In the genomic region with DNA sequence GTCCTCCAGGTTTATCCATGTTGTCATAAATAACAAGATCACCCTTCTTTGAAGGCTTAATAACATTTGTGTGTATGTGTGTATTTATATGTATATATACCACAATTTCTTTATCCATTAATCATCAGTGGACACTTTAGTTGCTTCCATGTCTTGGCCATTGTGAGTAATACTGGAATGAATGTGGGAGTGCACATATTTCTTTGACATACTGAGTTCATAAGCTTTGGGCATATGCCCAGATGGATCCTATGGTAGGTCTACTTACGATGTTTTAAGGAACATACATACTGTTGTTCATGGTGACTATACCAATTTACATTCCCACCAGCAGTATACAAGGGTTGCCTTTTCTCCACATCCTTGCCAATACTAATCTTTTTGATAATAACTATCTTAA, we compare ENCODE assay signal across 7 cellular contexts.
DNase-seq lines count a peak whose midpoint lies in the region; ATAC-seq, FAIRE-seq and TF ChIP-seq lines count a peak whose summit lies in the region.
"Not testable (repeated sequence)": the region's sequence is repeated elsewhere in the genome, so short reads cannot be mapped to it uniquely, and the experiment has no call there.

No MANE protein-coding gene starts in this region.

- not testable (repeated sequence) for H3K27me3 ChIP-seq in bronchial epithelial cell (ENCODE audit: control insufficient read depth, insufficient read depth, low read length)

- not testable (repeated sequence) for TF ChIP-seq CTCF in HFF-Myc (IDR thresholded peaks at IDR 0.05; ENCODE audit: low read depth, low read length, missing control alignments); bronchial epithelial cell (IDR thresholded peaks at IDR 0.05; ENCODE audit: insufficient read depth, low read length, severe bottlenecking); fibroblast of mammary gland (conservative IDR thresholded peaks at IDR 0.05; ENCODE audit: control insufficient read depth, insufficient read depth, low read depth, low read length)

- H3K4me3 ChIP-seq in HFF-Myc (replicated peaks; ENCODE audit: low read depth, low read length); bronchial epithelial cell (ENCODE audit: low read depth, low read length); fibroblast of mammary gland (ENCODE audit: control insufficient read depth, low read depth, low read length): not testable (repeated sequence)

- DNase-seq in EH (ENCODE audit: low read depth), result peak; percentile 81
- peak; percentile 39 for DNase-seq in HFF-Myc (ENCODE audit: extremely low read depth, low read depth)
- DNase-seq in NCI-H226, result peak; percentile 45
- peak; percentile 74 for DNase-seq in bronchial epithelial cell (ENCODE audit: low read depth)
- peak; percentile 54 for DNase-seq in fibroblast of mammary gland (ENCODE audit: low read depth)
- DNase-seq in iris pigment epithelial cell (ENCODE audit: low read depth), result peak; percentile 87

- not testable (repeated sequence) for H3K36me3 ChIP-seq in bronchial epithelial cell (ENCODE audit: control insufficient read depth, insufficient read depth, low read length)

- not testable (repeated sequence) for FAIRE-seq in bronchial epithelial cell (lab: Jason Lieb, UNC)

- ATAC-seq in SK-N-SH treated with all-trans-retinoic acid at 6 μM for 48 hours, result peak; percentile 70
